ENCODE assay signal across 7 cellular contexts in the genomic region with DNA sequence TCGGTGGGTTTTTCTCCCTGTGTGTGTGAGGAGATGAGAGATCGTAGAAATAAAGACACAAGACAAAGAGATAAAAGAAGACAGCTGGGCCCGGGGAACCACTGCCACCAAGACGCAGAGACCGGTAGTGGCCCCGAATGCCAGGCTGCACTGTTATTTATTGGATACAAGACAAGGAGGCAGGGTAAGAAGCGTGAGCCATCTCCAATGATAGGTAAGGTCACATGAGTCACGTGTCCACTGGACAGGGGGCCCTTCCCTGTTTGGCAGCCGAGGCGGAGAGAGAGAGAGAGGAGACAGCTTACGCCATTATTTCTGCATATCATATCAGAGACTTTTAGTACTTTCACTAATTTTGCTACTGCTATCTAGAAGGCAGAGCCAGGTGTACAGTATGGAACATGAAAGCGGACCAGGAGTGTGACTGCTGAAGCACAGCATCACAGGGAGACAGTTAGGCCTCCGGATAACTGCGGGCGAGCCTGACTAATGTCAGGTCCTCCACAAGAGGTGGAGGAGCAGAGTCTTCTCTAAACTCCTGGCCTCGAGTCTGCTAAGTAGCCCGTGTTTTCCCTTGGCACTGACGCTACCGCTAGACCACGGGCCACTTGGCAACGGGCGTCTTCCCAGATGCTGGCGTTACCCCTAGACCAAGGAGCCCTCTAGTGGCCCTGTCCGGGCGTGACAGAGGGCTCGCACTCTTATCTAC. TPM values are rescaled to one million over a fixed set of nuclear protein-coding genes. Genes with fewer than 3 reads are reported as not detected.
DNase-seq lines count a peak whose midpoint lies in the region; FAIRE-seq and TF ChIP-seq lines count a peak whose summit lies in the region.
"Not testable (repeated sequence)": the region's sequence is repeated elsewhere in the genome, so short reads cannot be mapped to it uniquely, and the experiment has no call there.

No MANE protein-coding gene starts in this region.

- not testable (repeated sequence) for H3K9me1 ChIP-seq in keratinocyte (ENCODE audit: control insufficient read depth, extremely low read depth, insufficient read depth, low read length)

- not testable (repeated sequence) for H3K4me1 ChIP-seq in keratinocyte (ENCODE audit: control insufficient read depth, extremely low read depth, insufficient read depth, low read length)

- dilution Hi-C loops in keratinocyte (cut with MboI; ENCODE audit: extremely low pct_ligation_motif_present, low sequenced_read_pairs) = not testable (repeated sequence)

- H3K9ac ChIP-seq in keratinocyte (ENCODE audit: control insufficient read depth, extremely low read depth, insufficient read depth, low read length) = not testable (repeated sequence)

- peak; percentile 41 to 79 (median 59) for TF ChIP-seq CTCF in keratinocyte (optimal IDR thresholded peaks at IDR 0.05 in 1 of 3, IDR thresholded peaks at IDR 0.05 in 1 of 3, conservative IDR thresholded peaks at IDR 0.05 in 1 of 3; ENCODE audit: extremely low read depth in 1 of 3, insufficient read depth in 2 of 3, low read length in 3 of 3)

- H3K4me3 ChIP-seq in MG63; keratinocyte (ENCODE audit: control insufficient read depth in 2 of 3, extremely low read depth in 1 of 3, insufficient read depth in 2 of 3, low read depth in 1 of 3, low read length in 3 of 3): not testable (repeated sequence)

- FAIRE-seq in RCC 7860 (lab: Jason Lieb, UNC) = peak; percentile 77
- not testable (repeated sequence) for FAIRE-seq in keratinocyte (lab: Jason Lieb, UNC)

- not testable (repeated sequence) for H3K36me3 ChIP-seq in MG63; keratinocyte (ENCODE audit: control insufficient read depth in 2 of 2, extremely low read depth in 1 of 2, insufficient read depth in 2 of 2, low read length in 2 of 2)

- H3K27me3 ChIP-seq in MG63; keratinocyte (ENCODE audit: control insufficient read depth, extremely low read depth, insufficient read depth, low read length): not testable (repeated sequence)

- not testable (repeated sequence) for H3K4me2 ChIP-seq in keratinocyte (ENCODE audit: control insufficient read depth, extremely low read depth, insufficient read depth, low read depth, low read length)

- H2AFZ ChIP-seq in keratinocyte (ENCODE audit: control insufficient read depth, low read length) = not testable (repeated sequence)

- not testable (repeated sequence) for H3K27ac ChIP-seq in keratinocyte (ENCODE audit: control insufficient read depth, insufficient read depth, low read length)

- DNase-seq in GDM1 (lab: John Stamatoyannopoulos, UW) (peak; percentile 56), MG63 (peak; percentile 70), RCC 7860 (ENCODE audit: low spot score) (peak; percentile 83), dermis blood vessel endothelial cell (peak; percentile 83), putamen (ENCODE audit: low spot score) (peak; percentile 57)
- DNase-seq in activated CD8-positive, alpha-beta memory T cell treated with anti-CD3 and anti-CD28 coated beads for 24 hours = peak; percentile 81
- DNase-seq in keratinocyte (ENCODE audit: low read depth, low spot score) = not testable (repeated sequence)

- not testable (repeated sequence) for H3K79me2 ChIP-seq in keratinocyte (ENCODE audit: control insufficient read depth, insufficient read depth, low read length)

- H3K9me3 ChIP-seq in MG63; keratinocyte (ENCODE audit: control insufficient read depth, low read depth, low read length): not testable (repeated sequence)

- not testable (repeated sequence) for H4K20me1 ChIP-seq in keratinocyte (ENCODE audit: control insufficient read depth, extremely low read depth, insufficient read depth, low read length)

RNA-seq across cellular contexts. Expression of a gene that starts 37.1 kb away (rescaled TPM):
- total RNA-seq in MG63 (2014; rRNA removed; shearing (Covaris generic); ENCODE audit: low replicate concordance) = not detected in 2 replicates
- total RNA-seq in dermis blood vessel endothelial cell = not detected in 2 replicates
- 0.01 TPM in 1 of 3 replicates, not detected in the others for polyA plus RNA-seq in keratinocyte
- polyA plus RNA-seq in keratinocyte (2011; ENCODE audit: low read depth) = not detected
- polyA plus RNA-seq in keratinocyte (2011; cell fraction: cytosol; rRNA removed) = not detected in 2 replicates
- 0.04 TPM in 1 of 2 replicates, not detected in the other for polyA plus RNA-seq in keratinocyte (2011; cell fraction: nucleus; rRNA removed)
- polyA plus RNA-seq in keratinocyte (2012; ENCODE audit: low replicate concordance) = not detected in 2 replicates
- not detected in 3 replicates for polyA minus RNA-seq in keratinocyte
- polyA minus RNA-seq in keratinocyte (2011; cell fraction: cytosol; rRNA and poly(A)+ RNA removed) = not detected
- not detected in 2 replicates for polyA minus RNA-seq in keratinocyte (2011; cell fraction: nucleus; rRNA and poly(A)+ RNA removed)

RNA-seq across cellular contexts. Expression of a gene that starts 42.0 kb away (rescaled TPM):
- 17.2 and 32.7 TPM in 2 replicates for total RNA-seq in MG63 (2014; rRNA removed; shearing (Covaris generic); ENCODE audit: low replicate concordance)
- total RNA-seq in dermis blood vessel endothelial cell = 0.14 TPM in 1 of 2 replicates, not detected in the other
- polyA plus RNA-seq in keratinocyte = 0.22 to 0.53 TPM (median 0.30 TPM) in 3 replicates
- not detected for polyA plus RNA-seq in keratinocyte (2011; ENCODE audit: low read depth)
- polyA plus RNA-seq in keratinocyte (2011; cell fraction: cytosol; rRNA removed) = 0.12 and 0.31 TPM in 2 replicates
- 0.18 and 0.28 TPM in 2 replicates for polyA plus RNA-seq in keratinocyte (2011; cell fraction: nucleus; rRNA removed)
- 0.20 and 0.34 TPM in 2 replicates for polyA plus RNA-seq in keratinocyte (2012; ENCODE audit: low replicate concordance)
- not detected in 3 replicates for polyA minus RNA-seq in keratinocyte
- not detected for polyA minus RNA-seq in keratinocyte (2011; cell fraction: cytosol; rRNA and poly(A)+ RNA removed)
- polyA minus RNA-seq in keratinocyte (2011; cell fraction: nucleus; rRNA and poly(A)+ RNA removed) = not detected in 2 replicates

Comparison
In these comparisons a context has a peak if more than half of its experiments do, and no peak if none do; other contexts are left out.
1. RNA of a gene that starts 42.0 kb away (total RNA-seq): 17.2 to 32.7 TPM in MG63; 0.14 TPM in dermis blood vessel endothelial cell; every median in the first group is over 10 times any median in the second.